3 cellular contexts compared by ENCODE assay signal in the genomic region with DNA sequence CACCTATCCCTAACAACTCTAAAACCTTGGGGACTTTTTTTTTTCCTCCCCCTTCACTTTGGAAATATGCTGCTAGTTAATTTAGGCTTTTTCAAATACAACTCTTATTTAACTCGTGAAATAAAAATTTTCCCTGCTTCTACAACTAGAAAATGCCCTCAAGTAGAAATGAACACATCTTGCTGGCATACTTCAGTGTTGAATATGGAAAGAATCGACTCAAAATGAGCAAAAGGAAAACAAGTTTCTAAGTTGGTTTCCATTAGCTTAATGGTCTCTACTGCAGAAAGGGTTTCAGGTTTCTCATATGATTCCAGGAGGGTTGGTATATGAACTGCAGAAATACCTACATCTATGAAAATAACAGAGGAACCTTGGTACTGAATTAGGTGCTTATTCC.
TF ChIP-seq lines count a peak whose summit lies in the region.

No MANE protein-coding gene starts in this region.

TF ChIP-seq in GM23338, 12 proteins besides CTCF, POLR2A, EP300 and RAD21 (continues in another document):
- TF ChIP-seq JUNB (IDR thresholded peaks at IDR 0.05; ENCODE audit: unreplicated experiment), result no peak
- TF ChIP-seq, protein P1, sequence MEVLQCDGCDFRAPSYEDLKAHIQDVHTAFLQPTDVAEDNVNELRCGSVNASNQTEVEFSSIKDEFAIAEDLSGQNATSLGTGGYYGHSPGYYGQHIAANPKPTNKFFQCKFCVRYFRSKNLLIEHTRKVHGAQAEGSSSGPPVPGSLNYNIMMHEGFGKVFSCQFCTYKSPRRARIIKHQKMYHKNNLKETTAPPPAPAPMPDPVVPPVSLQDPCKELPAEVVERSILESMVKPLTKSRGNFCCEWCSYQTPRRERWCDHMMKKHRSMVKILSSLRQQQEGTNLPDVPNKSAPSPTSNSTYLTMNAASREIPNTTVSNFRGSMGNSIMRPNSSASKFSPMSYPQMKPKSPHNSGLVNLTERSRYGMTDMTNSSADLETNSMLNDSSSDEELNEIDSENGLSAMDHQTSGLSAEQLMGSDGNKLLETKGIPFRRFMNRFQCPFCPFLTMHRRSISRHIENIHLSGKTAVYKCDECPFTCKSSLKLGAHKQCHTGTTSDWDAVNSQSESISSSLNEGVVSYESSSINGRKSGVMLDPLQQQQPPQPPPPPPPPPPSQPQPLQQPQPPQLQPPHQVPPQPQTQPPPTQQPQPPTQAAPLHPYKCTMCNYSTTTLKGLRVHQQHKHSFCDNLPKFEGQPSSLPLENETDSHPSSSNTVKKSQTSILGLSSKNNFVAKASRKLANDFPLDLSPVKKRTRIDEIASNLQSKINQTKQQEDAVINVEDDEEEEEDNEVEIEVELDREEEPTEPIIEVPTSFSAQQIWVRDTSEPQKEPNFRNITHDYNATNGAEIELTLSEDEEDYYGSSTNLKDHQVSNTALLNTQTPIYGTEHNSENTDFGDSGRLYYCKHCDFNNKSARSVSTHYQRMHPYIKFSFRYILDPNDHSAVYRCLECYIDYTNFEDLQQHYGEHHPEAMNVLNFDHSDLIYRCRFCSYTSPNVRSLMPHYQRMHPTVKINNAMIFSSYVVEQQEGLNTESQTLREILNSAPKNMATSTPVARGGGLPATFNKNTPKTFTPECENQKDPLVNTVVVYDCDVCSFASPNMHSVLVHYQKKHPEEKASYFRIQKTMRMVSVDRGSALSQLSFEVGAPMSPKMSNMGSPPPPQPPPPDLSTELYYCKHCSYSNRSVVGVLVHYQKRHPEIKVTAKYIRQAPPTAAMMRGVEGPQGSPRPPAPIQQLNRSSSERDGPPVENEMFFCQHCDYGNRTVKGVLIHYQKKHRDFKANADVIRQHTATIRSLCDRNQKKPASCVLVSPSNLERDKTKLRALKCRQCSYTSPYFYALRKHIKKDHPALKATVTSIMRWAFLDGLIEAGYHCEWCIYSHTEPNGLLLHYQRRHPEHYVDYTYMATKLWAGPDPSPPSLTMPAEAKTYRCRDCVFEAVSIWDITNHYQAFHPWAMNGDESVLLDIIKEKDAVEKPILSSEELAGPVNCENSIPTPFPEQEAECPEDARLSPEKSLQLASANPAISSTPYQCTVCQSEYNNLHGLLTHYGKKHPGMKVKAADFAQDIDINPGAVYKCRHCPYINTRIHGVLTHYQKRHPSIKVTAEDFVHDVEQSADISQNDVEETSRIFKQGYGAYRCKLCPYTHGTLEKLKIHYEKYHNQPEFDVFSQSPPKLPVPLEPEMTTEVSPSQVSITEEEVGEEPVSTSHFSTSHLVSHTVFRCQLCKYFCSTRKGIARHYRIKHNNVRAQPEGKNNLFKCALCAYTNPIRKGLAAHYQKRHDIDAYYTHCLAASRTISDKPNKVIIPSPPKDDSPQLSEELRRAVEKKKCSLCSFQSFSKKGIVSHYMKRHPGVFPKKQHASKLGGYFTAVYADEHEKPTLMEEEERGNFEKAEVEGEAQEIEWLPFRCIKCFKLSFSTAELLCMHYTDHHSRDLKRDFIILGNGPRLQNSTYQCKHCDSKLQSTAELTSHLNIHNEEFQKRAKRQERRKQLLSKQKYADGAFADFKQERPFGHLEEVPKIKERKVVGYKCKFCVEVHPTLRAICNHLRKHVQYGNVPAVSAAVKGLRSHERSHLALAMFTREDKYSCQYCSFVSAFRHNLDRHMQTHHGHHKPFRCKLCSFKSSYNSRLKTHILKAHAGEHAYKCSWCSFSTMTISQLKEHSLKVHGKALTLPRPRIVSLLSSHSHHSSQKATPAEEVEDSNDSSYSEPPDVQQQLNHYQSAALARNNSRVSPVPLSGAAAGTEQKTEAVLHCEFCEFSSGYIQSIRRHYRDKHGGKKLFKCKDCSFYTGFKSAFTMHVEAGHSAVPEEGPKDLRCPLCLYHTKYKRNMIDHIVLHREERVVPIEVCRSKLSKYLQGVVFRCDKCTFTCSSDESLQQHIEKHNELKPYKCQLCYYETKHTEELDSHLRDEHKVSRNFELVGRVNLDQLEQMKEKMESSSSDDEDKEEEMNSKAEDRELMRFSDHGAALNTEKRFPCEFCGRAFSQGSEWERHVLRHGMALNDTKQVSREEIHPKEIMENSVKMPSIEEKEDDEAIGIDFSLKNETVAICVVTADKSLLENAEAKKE (CRISPR knock-in tag; IDR thresholded peaks at IDR 0.05), result no peak
- TF ChIP-seq ETS1 (IDR thresholded peaks at IDR 0.05), result no peak

TF ChIP-seq in HEK293, 187 proteins besides CTCF, POLR2A, EP300 and RAD21:
- TF ChIP-seq ZNF146 (tag by site-specific recombination; IDR thresholded peaks at IDR 0.05) (no peak), ZNF837 (tag by site-specific recombination; IDR thresholded peaks at IDR 0.05) (no peak), GLI4 (tag by site-specific recombination; IDR thresholded peaks at IDR 0.05) (no peak), FEZF1 (tag by site-specific recombination; IDR thresholded peaks at IDR 0.05) (peak; percentile 92)

TF ChIP-seq in H1, 55 proteins besides CTCF, POLR2A, EP300 and RAD21:
- TF ChIP-seq SP1 (IDR thresholded peaks at IDR 0.05; ENCODE audit: low read depth, low read length) (no peak), SP2 (IDR thresholded peaks at IDR 0.05; ENCODE audit: low read length) (no peak), CHD2 (IDR thresholded peaks at IDR 0.05; ENCODE audit: low read length) (no peak)
